ENCODE assay signal across 9 cellular contexts in genomic region chr11:32870676-32871075, GRCh38. TPM values are rescaled to one million over a fixed set of nuclear protein-coding genes. Genes with fewer than 3 reads are reported as not detected.
DNase-seq lines count a peak whose midpoint lies in the region; ATAC-seq, FAIRE-seq and TF ChIP-seq lines count a peak whose summit lies in the region.
"Had no signal": no experiment of that assay in that cellular context is flagged by ENCODE, and none has a peak within 500 bp of the region (broad histone marks: within the 10 kb centered on the region; RNA-seq: fewer than 3 reads in every experiment).

No MANE protein-coding gene starts in this region.

- 60% methylated on average over 2 of the region's 2 CpGs for WGBS in liver

- no peaks in the 10 kb centered on the region for H3K4me1 ChIP-seq in liver (ENCODE audit: control insufficient read depth in 4 of 4, insufficient read depth in 4 of 4, low read length in 3 of 4)

- TF ChIP-seq CTCF in D721Med (IDR thresholded peaks at IDR 0.05; ENCODE audit: insufficient read depth, missing control alignments) = peak; percentile 51
- peak; percentile 30 for TF ChIP-seq CTCF in liver (IDR thresholded peaks at IDR 0.05; ENCODE audit: low read depth, low read length, missing input control)
- no peak for TF ChIP-seq CTCF in GM20000 (IDR thresholded peaks at IDR 0.05; ENCODE audit: extremely low read depth, missing control alignments)

- no peaks in the 10 kb centered on the region for H3K36me3 ChIP-seq in liver (ENCODE audit: control insufficient read depth in 4 of 4, insufficient read depth in 3 of 4, low read depth in 1 of 4, low read length in 3 of 4)

- H3K9me3 ChIP-seq in liver (ENCODE audit: control insufficient read depth in 4 of 4, low read length in 3 of 4) = no peaks in the 10 kb centered on the region

- no peaks in the 10 kb centered on the region for H3K27me3 ChIP-seq in liver (ENCODE audit: control insufficient read depth in 4 of 4, insufficient read depth in 4 of 4, low read length in 3 of 4)

- ATAC-seq in GM18873 (IDR thresholded peaks at IDR 0.05; ENCODE audit: low FRiP score, unreplicated experiment) = no peak

- no peak overlapping the region for H3K27ac ChIP-seq in liver (ENCODE audit: low read depth in 1 of 2, low read length in 2 of 2)

- peak; percentile 47; the same call in 1 of the 2 replicates for TF ChIP-seq RAD21 in Ishikawa (IDR thresholded peaks at IDR 0.05; ENCODE audit: low read depth)
- peak; percentile 58 to 73 for TF ChIP-seq RAD21 in liver (IDR thresholded peaks at IDR 0.05)

- H3K4me3 ChIP-seq in liver (ENCODE audit: low read depth in 1 of 3, low read length in 3 of 3) = no peak overlapping the region

- no peak for FAIRE-seq in D721Med (lab: Jason Lieb, UNC)
- FAIRE-seq: colon had no signal

- DNase-seq in D721Med (ENCODE audit: insufficient read length, low spot score) = no peak
- DNase-seq in activated CD4-positive, alpha-beta T cell treated with anti-CD3 and anti-CD28 coated beads, Interleukin-2, amount 50 U/mL, for 48 hours = peak; percentile 17 to 34
- no peak for DNase-seq in NCI-H2081 treated with DMSO at 0.1 percent for 48 hours (lab: John Stamatoyannopoulos, UW)
- no peak for DNase-seq in GM20000 (ENCODE audit: low spot score)
- DNase-seq in NCI-H2107 treated with DMSO at 0.1 percent for 48 hours (lab: John Stamatoyannopoulos, UW; ENCODE audit: unreplicated experiment) = no peak

- TF ChIP-seq EP300 in Ishikawa (IDR thresholded peaks at IDR 0.05; ENCODE audit: borderline replicate concordance) = no peak

- no peak overlapping the region for H3K9ac ChIP-seq in liver (ENCODE audit: low read depth in 1 of 2, low read length in 2 of 2)

TF ChIP-seq in Ishikawa, 13 proteins besides CTCF, POLR2A, EP300 and RAD21:
- no peak for TF ChIP-seq USF1 (IDR thresholded peaks at IDR 0.05)
- no peak for TF ChIP-seq TAF1 (IDR thresholded peaks at IDR 0.05; ENCODE audit: low read depth)
- no peak for TF ChIP-seq REST (IDR thresholded peaks at IDR 0.05; ENCODE audit: low read depth)
- no peak for TF ChIP-seq TEAD4 (IDR thresholded peaks at IDR 0.05)
- TF ChIP-seq ZBTB7A (IDR thresholded peaks at IDR 0.05; ENCODE audit: low read depth) = no peak
- TF ChIP-seq FOXM1 (IDR thresholded peaks at IDR 0.05; ENCODE audit: borderline replicate concordance, low read depth) = no peak
- no peak for TF ChIP-seq CEBPB (IDR thresholded peaks at IDR 0.05)
- no peak for TF ChIP-seq TCF12 (IDR thresholded peaks at IDR 0.05; ENCODE audit: low read depth)
- no peak for TF ChIP-seq NFIC (IDR thresholded peaks at IDR 0.05)
- no peak for TF ChIP-seq MAX (IDR thresholded peaks at IDR 0.05)
- no peak for TF ChIP-seq YY1 (IDR thresholded peaks at IDR 0.05; ENCODE audit: low read depth)
- no peak for TF ChIP-seq EGR1 (IDR thresholded peaks at IDR 0.05)
- no peak for TF ChIP-seq CREB1 (IDR thresholded peaks at IDR 0.05; ENCODE audit: low read depth)

TF ChIP-seq in liver, 16 proteins besides CTCF, POLR2A, EP300 and RAD21:
- TF ChIP-seq YY1 (IDR thresholded peaks at IDR 0.05) = no peak
- TF ChIP-seq TAF1 (conservative IDR thresholded peaks at IDR 0.05) = no peak
- TF ChIP-seq NR2F2 (IDR thresholded peaks at IDR 0.05) = no peak
- TF ChIP-seq FOXA2 (IDR thresholded peaks at IDR 0.05) = no peak
- no peak for TF ChIP-seq GABPA (IDR thresholded peaks at IDR 0.05 in 1 of 2, conservative IDR thresholded peaks at IDR 0.05 in 1 of 2)
- no peak for TF ChIP-seq HNF4A (conservative IDR thresholded peaks at IDR 0.05)
- TF ChIP-seq SP1 (IDR thresholded peaks at IDR 0.05) = no peak
- no peak for TF ChIP-seq RXRA (IDR thresholded peaks at IDR 0.05)
- TF ChIP-seq EGR1 (IDR thresholded peaks at IDR 0.05; ENCODE audit: low read depth in 2 of 2) = no peak
- no peak for TF ChIP-seq MAX (IDR thresholded peaks at IDR 0.05)
- TF ChIP-seq REST (IDR thresholded peaks at IDR 0.05) = no peak
- no peak for TF ChIP-seq FOXA1 (IDR thresholded peaks at IDR 0.05)
- no peak for TF ChIP-seq ZBTB33 (IDR thresholded peaks at IDR 0.05)
- TF ChIP-seq ATF3 (IDR thresholded peaks at IDR 0.05) = no peak

RNA-seq across cellular contexts. Expression of gene QSER1, which starts 21.9 kb away (rescaled TPM):
- 10 to 100 TPM; 11.9 to 12.6 TPM for total RNA-seq in liver
- 1 to 10 TPM; 2.4 TPM for polyA plus RNA-seq in liver

RNA-seq across cellular contexts. Expression of gene PRRG4, which starts 40.9 kb away (rescaled TPM):
- 10 to 100 TPM in 1 of 2 donors, 1 to 10 TPM in 1; 6.2 to 12.0 TPM for total RNA-seq in liver
- polyA plus RNA-seq in liver = 1 to 10 TPM; 3.4 to 5.7 TPM

Comparison
In these comparisons a context has a peak if more than half of its experiments do, and no peak if none do; other contexts are left out.
1. DNase-seq: peak in activated CD4-positive, alpha-beta T cell treated with anti-CD3 and anti-CD28 coated beads, Interleukin-2, amount 50 U/mL, for 48 hours (2 of 2); none in D721Med (single experiment), NCI-H2081 treated with DMSO at 0.1 percent for 48 hours (single experiment), GM20000 (single experiment) and NCI-H2107 treated with DMSO at 0.1 percent for 48 hours (single experiment).